ENCODE assay signal across 8 cellular contexts in the genomic region with DNA sequence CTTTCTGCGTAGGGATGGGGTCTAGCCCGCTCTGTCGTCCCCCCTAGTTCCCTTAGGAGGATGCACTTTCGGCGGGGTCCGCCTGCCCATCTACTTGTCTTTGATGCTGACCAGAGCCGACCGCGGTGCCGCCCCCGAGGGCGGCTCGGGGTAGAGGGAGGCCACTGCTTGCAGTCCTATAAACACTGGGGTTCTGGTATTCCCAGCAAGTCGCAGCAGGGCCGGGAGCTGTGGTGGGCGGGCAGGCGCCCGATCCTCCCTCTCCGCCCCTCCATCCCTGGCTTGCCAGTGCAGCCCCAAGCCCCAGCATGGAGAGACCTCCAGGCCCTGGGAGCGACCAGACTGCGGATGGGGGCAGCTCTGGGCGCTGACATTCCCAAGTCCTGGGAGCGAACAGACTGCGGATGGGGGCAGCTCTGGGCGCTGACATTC. TPM values are rescaled to one million over a fixed set of nuclear protein-coding genes. Genes with fewer than 3 reads are reported as not detected.
DNase-seq lines count a peak whose midpoint lies in the region; ATAC-seq and TF ChIP-seq lines count a peak whose summit lies in the region.

No MANE protein-coding gene starts in this region.

- no peaks in the 10 kb centered on the region for H3K9me3 Mint-ChIP-seq in activated CD8-positive, alpha-beta T cell treated with anti-CD3 and anti-CD28 coated beads for 36 hours
- no peaks in the 10 kb centered on the region for H3K9me3 Mint-ChIP-seq in stimulated activated naive CD8-positive, alpha-beta T cell treated with anti-CD3 and anti-CD28 coated beads, Interleukin-15, amount 100 ng/mL, for 72 hours

- H3K9me3 ChIP-seq in iPS-18a (ENCODE audit: control insufficient read depth, low read depth, low read length), result no peaks in the 10 kb centered on the region

- H3K36me3 ChIP-seq in iPS-18a (ENCODE audit: control insufficient read depth, low read depth, low read length), result peaks cover 8% of the 10 kb centered on the region

- peaks cover 18% of the 10 kb centered on the region for H3K4me1 ChIP-seq in iPS-18a (ENCODE audit: control insufficient read depth, low read depth, low read length)

- ATAC-seq in activated CD8-positive, alpha-beta T cell treated with anti-CD3 and anti-CD28 coated beads for 36 hours, result no peak
- no peak for ATAC-seq in stimulated activated naive CD8-positive, alpha-beta T cell treated with anti-CD3 and anti-CD28 coated beads, Interleukin-15, amount 100 ng/mL, for 72 hours
- ATAC-seq in HG03175 (IDR thresholded peaks at IDR 0.05; ENCODE audit: unreplicated experiment), result no peak
- no peak for ATAC-seq in GM18858 (IDR thresholded peaks at IDR 0.05; ENCODE audit: unreplicated experiment)

- H3K4me3 ChIP-seq in iPS-18a (ENCODE audit: low read length), result peak overlapping the region; percentile 85

- CTCF ChIA-PET in activated CD8-positive, alpha-beta T cell treated with anti-CD3 and anti-CD28 coated beads for 36 hours (lab: Charles Lee), result interaction anchor here (1.5 to 1.7 kb wide), 3 partner anchors 10 to 50 kb away, joined by 3 to 8 read pairs (median 5); no protein-coding TSS in a partner anchor

- peaks cover 15% of the 10 kb centered on the region for H3K4me1 Mint-ChIP-seq in activated CD8-positive, alpha-beta T cell treated with anti-CD3 and anti-CD28 coated beads for 36 hours (ENCODE audit: low read depth)
- peaks cover 23% of the 10 kb centered on the region for H3K4me1 Mint-ChIP-seq in stimulated activated naive CD8-positive, alpha-beta T cell treated with anti-CD3 and anti-CD28 coated beads, Interleukin-15, amount 100 ng/mL, for 72 hours

- peak overlapping the region; percentile 72 for H3K4me3 Mint-ChIP-seq in activated CD8-positive, alpha-beta T cell treated with anti-CD3 and anti-CD28 coated beads for 36 hours
- peak overlapping the region; percentile 81 to 82 for H3K4me3 Mint-ChIP-seq in stimulated activated naive CD8-positive, alpha-beta T cell treated with anti-CD3 and anti-CD28 coated beads, Interleukin-15, amount 100 ng/mL, for 72 hours

- peak overlapping the region; percentile 86 for H3K9ac ChIP-seq in iPS-18a (ENCODE audit: low read length)

- no peak for TF ChIP-seq CTCF in activated CD8-positive, alpha-beta T cell treated with anti-CD3 and anti-CD28 coated beads for 36 hours (IDR thresholded peaks at IDR 0.05)

- DNase-seq in activated CD8-positive, alpha-beta memory T cell treated with anti-CD3 and anti-CD28 coated beads for 24 hours, result peak; percentile 65
- DNase-seq in activated CD8-positive, alpha-beta memory T cell treated with anti-CD3 and anti-CD28 coated beads, Interleukin-2, amount 50 U/mL, for 48 hours, result no peak
- DNase-seq in activated CD8-positive, alpha-beta T cell treated with anti-CD3 and anti-CD28 coated beads for 36 hours, result no peak
- DNase-seq in stimulated activated naive CD8-positive, alpha-beta T cell treated with anti-CD3 and anti-CD28 coated beads, Interleukin-15, amount 100 ng/mL, for 72 hours, result no peak
- DNase-seq in NCI-H526 treated with DMSO at 0.1 percent for 48 hours (lab: John Stamatoyannopoulos, UW), result no peak

- intact Hi-C loops in activated CD8-positive, alpha-beta T cell treated with anti-CD3 and anti-CD28 coated beads for 36 hours (cut with micrococcal nuclease), result no loop called here

- no peaks in the 10 kb centered on the region for H3K27me3 Mint-ChIP-seq in activated CD8-positive, alpha-beta T cell treated with anti-CD3 and anti-CD28 coated beads for 36 hours
- H3K27me3 Mint-ChIP-seq in stimulated activated naive CD8-positive, alpha-beta T cell treated with anti-CD3 and anti-CD28 coated beads, Interleukin-15, amount 100 ng/mL, for 72 hours, result peaks cover 8% of the 10 kb centered on the region

- POLR2A ChIA-PET in activated CD8-positive, alpha-beta T cell treated with anti-CD3 and anti-CD28 coated beads for 36 hours (lab: Charles Lee), result interaction anchor here (0.6 to 1.8 kb wide), 7 partner anchors 11 to 102 kb away, joined by 3 to 6 read pairs (median 3); partner anchors contain the start of genes CIB1 and GDPGP1

- no peak overlapping the region for H3K27ac ChIP-seq in iPS-18a (ENCODE audit: low read length)

- H3K27ac Mint-ChIP-seq in activated CD8-positive, alpha-beta T cell treated with anti-CD3 and anti-CD28 coated beads for 36 hours, result no peak overlapping the region
- H3K27ac Mint-ChIP-seq in stimulated activated naive CD8-positive, alpha-beta T cell treated with anti-CD3 and anti-CD28 coated beads, Interleukin-15, amount 100 ng/mL, for 72 hours, result no peak overlapping the region

- no peaks in the 10 kb centered on the region for H3K27me3 ChIP-seq in iPS-18a (ENCODE audit: control insufficient read depth, insufficient read depth, low read length)

- H3K36me3 Mint-ChIP-seq in activated CD8-positive, alpha-beta T cell treated with anti-CD3 and anti-CD28 coated beads for 36 hours (ENCODE audit: low read depth), result no peaks in the 10 kb centered on the region

RNA-seq across cellular contexts. Expression of gene SEMA4B, which starts 0.8 kb away (rescaled TPM):
- 1 to 10 TPM; 5.3 to 6.2 TPM for total RNA-seq in activated CD8-positive, alpha-beta T cell treated with anti-CD3 and anti-CD28 coated beads for 36 hours

RNA-seq across cellular contexts. Expression of gene CIB1, which starts 31.8 kb away (rescaled TPM):
- 100 to 1,000 TPM; 151 to 154 TPM for total RNA-seq in activated CD8-positive, alpha-beta T cell treated with anti-CD3 and anti-CD28 coated beads for 36 hours

RNA-seq across cellular contexts. Expression of gene GDPGP1, which starts 32.0 kb away (rescaled TPM):
- 1 to 10 TPM; 5.2 to 6.4 TPM for total RNA-seq in activated CD8-positive, alpha-beta T cell treated with anti-CD3 and anti-CD28 coated beads for 36 hours

RNA-seq across cellular contexts. Expression of gene TTLL13, which starts 47.4 kb away (rescaled TPM):
- 1 to 10 TPM in 1 of 2 experiments, under 1 TPM in 1; 0.20 to 1.1 TPM for total RNA-seq in activated CD8-positive, alpha-beta T cell treated with anti-CD3 and anti-CD28 coated beads for 36 hours
